31 cellular contexts compared by ENCODE assay signal in the genomic region with DNA sequence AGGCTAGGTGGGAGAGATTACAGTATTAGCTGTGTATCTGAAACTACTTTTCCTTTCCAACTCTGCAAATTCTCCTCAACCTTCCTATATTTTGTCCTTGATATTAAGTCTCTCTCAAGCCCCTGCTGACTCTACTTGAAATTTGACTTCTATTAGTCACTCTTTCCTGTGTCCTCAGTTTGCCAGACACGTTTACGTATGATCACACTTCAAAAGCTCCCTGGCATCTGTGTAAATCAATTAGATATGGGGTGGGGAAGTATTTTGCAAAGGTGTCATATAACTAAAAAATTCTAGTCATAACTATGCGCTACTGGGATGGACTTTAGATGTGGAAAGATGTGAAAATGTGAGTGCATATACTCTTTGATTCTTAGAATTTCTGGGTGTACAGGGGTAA.
"Had no signal": no experiment of that assay in that cellular context is flagged by ENCODE, and none has a peak within 500 bp of the region (broad histone marks: within the 10 kb centered on the region; RNA-seq: fewer than 3 reads in every experiment).

No MANE protein-coding gene starts in this region.

- H3K9me3 Mint-ChIP-seq: activated CD4-positive, alpha-beta memory T cell treated with anti-CD3 and anti-CD28 coated beads for 36 hours; activated CD4-positive, alpha-beta T cell treated with anti-CD3 and anti-CD28 coated beads, Interleukin-2, amount 10 ng/mL, durations not matched to agents 24 days and 14 days; activated naive CD4-positive, alpha-beta T cell treated with anti-CD3 and anti-CD28 coated beads, Interleukin-2, amount 10 ng/mL, durations not matched to agents 7 days and 5 days; activated naive CD8-positive, alpha-beta T cell treated with anti-CD3 and anti-CD28 coated beads, Interleukin-2, amount 10 ng/mL, durations not matched to agents 7 days and 5 days; activated T-cell treated with anti-CD3 and anti-CD28 coated beads, Interleukin-2, amount 50 U/mL, for 24 hours; activated T-cell treated with anti-CD3 and anti-CD28 coated beads, Interleukin-2, amount 50 U/mL, for 72 hours had no signal

- H3K4me3 ChIP-seq: esophagus muscularis mucosa, gastrocnemius medialis, heart left ventricle had no signal

- H3K27me3 Mint-ChIP-seq: activated CD4-positive, alpha-beta memory T cell treated with anti-CD3 and anti-CD28 coated beads for 36 hours; activated CD4-positive, alpha-beta T cell treated with anti-CD3 and anti-CD28 coated beads for 36 hours; activated CD4-positive, alpha-beta T cell treated with anti-CD3 and anti-CD28 coated beads, Interleukin-2, amount 10 ng/mL, durations not matched to agents 24 days and 14 days; activated CD8-positive, alpha-beta memory T cell treated with anti-CD3 and anti-CD28 coated beads, Interleukin-2, amount 10 ng/mL, durations not matched to agents 7 days and 5 days; activated naive CD4-positive, alpha-beta T cell treated with anti-CD3 and anti-CD28 coated beads, Interleukin-2, amount 10 ng/mL, durations not matched to agents 7 days and 5 days; activated naive CD8-positive, alpha-beta T cell treated with anti-CD3 and anti-CD28 coated beads, Interleukin-2, amount 10 ng/mL, durations not matched to agents 7 days and 5 days; activated T-cell treated with anti-CD3 and anti-CD28 coated beads, Interleukin-2, amount 50 U/mL, for 24 hours; central memory CD8-positive, alpha-beta T cell had no signal

- H3K4me3 Mint-ChIP-seq: activated CD4-positive, alpha-beta memory T cell treated with anti-CD3 and anti-CD28 coated beads for 36 hours; activated CD4-positive, alpha-beta T cell treated with anti-CD3 and anti-CD28 coated beads for 36 hours; activated CD4-positive, alpha-beta T cell treated with anti-CD3 and anti-CD28 coated beads, Interleukin-2, amount 10 ng/mL, durations not matched to agents 24 days and 14 days; activated CD8-positive, alpha-beta memory T cell treated with anti-CD3 and anti-CD28 coated beads, Interleukin-2, amount 10 ng/mL, durations not matched to agents 7 days and 5 days; activated CD8-positive, alpha-beta T cell treated with anti-CD3 and anti-CD28 coated beads, Interleukin-2, amount 10 ng/mL, durations not matched to agents 7 days and 5 days; activated naive CD4-positive, alpha-beta T cell treated with anti-CD3 and anti-CD28 coated beads, Interleukin-2, amount 10 ng/mL, durations not matched to agents 7 days and 5 days; activated naive CD8-positive, alpha-beta T cell treated with anti-CD3 and anti-CD28 coated beads, Interleukin-2, amount 10 ng/mL, durations not matched to agents 7 days and 5 days; activated T-cell treated with anti-CD3 and anti-CD28 coated beads, Interleukin-2, amount 50 U/mL, for 24 hours; activated T-cell treated with anti-CD3 and anti-CD28 coated beads, Interleukin-2, amount 50 U/mL, for 72 hours; central memory CD8-positive, alpha-beta T cell had no signal

- FAIRE-seq: bronchial epithelial cell, colon had no signal

- H3K36me3 ChIP-seq: brain microvascular endothelial cell, esophagus muscularis mucosa, gastrocnemius medialis, heart left ventricle had no signal

- DNase-seq: activated CD4-positive, alpha-beta memory T cell treated with anti-CD3 and anti-CD28 coated beads for 36 hours; activated CD4-positive, alpha-beta T cell treated with anti-CD3 and anti-CD28 coated beads for 36 hours; activated CD4-positive, alpha-beta T cell treated with anti-CD3 and anti-CD28 coated beads, Interleukin-2, amount 10 ng/mL, durations not matched to agents 24 days and 14 days; activated CD4-positive, CD25-positive, alpha-beta regulatory T cell; activated CD4-positive, CD25-positive, alpha-beta regulatory T cell treated with anti-CD3 and anti-CD28 coated beads, Interleukin-2, amount 50 U/mL, for 72 hours; activated CD8-positive, alpha-beta memory T cell treated with anti-CD3 and anti-CD28 coated beads, Interleukin-2, amount 10 ng/mL, durations not matched to agents 7 days and 5 days; activated CD8-positive, alpha-beta memory T cell treated with anti-CD3 and anti-CD28 coated beads, Interleukin-2, amount 50 U/mL, for 4 hours; activated CD8-positive, alpha-beta T cell treated with anti-CD3 and anti-CD28 coated beads, Interleukin-2, amount 10 ng/mL, durations not matched to agents 7 days and 5 days; activated gamma-delta T cell; activated naive CD4-positive, alpha-beta T cell; activated naive CD4-positive, alpha-beta T cell treated with anti-CD3 and anti-CD28 coated beads, Interleukin-2, amount 10 ng/mL, durations not matched to agents 7 days and 5 days; activated naive CD8-positive, alpha-beta T cell treated with anti-CD3 and anti-CD28 coated beads, Interleukin-2, amount 10 ng/mL, durations not matched to agents 7 days and 5 days; activated T-cell treated with anti-CD3 and anti-CD28 coated beads for 4 hours; activated T-cell treated with anti-CD3 and anti-CD28 coated beads, Interleukin-2, amount 50 U/mL, for 24 hours; activated T-cell treated with anti-CD3 and anti-CD28 coated beads, Interleukin-2, amount 50 U/mL, for 72 hours; amniotic stem cell; anterior cingulate cortex; brain microvascular endothelial cell; cortex of kidney; effector CD8-positive, alpha-beta T cell; erythroblast; foreskin keratinocyte; gastrocnemius medialis; glutamatergic neuron; heart left ventricle; T-helper 2 cell had no signal

- H3K4me1 ChIP-seq: esophagus muscularis mucosa, foreskin keratinocyte, gastrocnemius medialis had no signal

- H3K4me1 Mint-ChIP-seq: activated CD4-positive, alpha-beta T cell treated with anti-CD3 and anti-CD28 coated beads for 36 hours; activated CD4-positive, alpha-beta T cell treated with anti-CD3 and anti-CD28 coated beads, Interleukin-2, amount 10 ng/mL, durations not matched to agents 24 days and 14 days; activated CD8-positive, alpha-beta memory T cell treated with anti-CD3 and anti-CD28 coated beads, Interleukin-2, amount 10 ng/mL, durations not matched to agents 7 days and 5 days; activated naive CD4-positive, alpha-beta T cell treated with anti-CD3 and anti-CD28 coated beads, Interleukin-2, amount 10 ng/mL, durations not matched to agents 7 days and 5 days; activated naive CD8-positive, alpha-beta T cell treated with anti-CD3 and anti-CD28 coated beads, Interleukin-2, amount 10 ng/mL, durations not matched to agents 7 days and 5 days; central memory CD8-positive, alpha-beta T cell had no signal

- H3K27ac Mint-ChIP-seq: activated CD4-positive, alpha-beta memory T cell treated with anti-CD3 and anti-CD28 coated beads for 36 hours; activated CD4-positive, alpha-beta T cell treated with anti-CD3 and anti-CD28 coated beads for 36 hours; activated CD4-positive, alpha-beta T cell treated with anti-CD3 and anti-CD28 coated beads, Interleukin-2, amount 10 ng/mL, durations not matched to agents 24 days and 14 days; activated CD8-positive, alpha-beta memory T cell treated with anti-CD3 and anti-CD28 coated beads, Interleukin-2, amount 10 ng/mL, durations not matched to agents 7 days and 5 days; activated CD8-positive, alpha-beta T cell treated with anti-CD3 and anti-CD28 coated beads, Interleukin-2, amount 10 ng/mL, durations not matched to agents 7 days and 5 days; activated naive CD4-positive, alpha-beta T cell treated with anti-CD3 and anti-CD28 coated beads, Interleukin-2, amount 10 ng/mL, durations not matched to agents 7 days and 5 days; activated naive CD4-positive, alpha-beta T cell treated with anti-CD3 and anti-CD28 coated beads, Interleukin-2, amount 50 U/mL, for 72 hours; activated naive CD8-positive, alpha-beta T cell treated with anti-CD3 and anti-CD28 coated beads, Interleukin-2, amount 10 ng/mL, durations not matched to agents 7 days and 5 days; activated T-cell treated with anti-CD3 and anti-CD28 coated beads, Interleukin-2, amount 50 U/mL, for 24 hours; activated T-cell treated with anti-CD3 and anti-CD28 coated beads, Interleukin-2, amount 50 U/mL, for 72 hours had no signal

- H3K9me3 ChIP-seq: esophagus muscularis mucosa, gastrocnemius medialis, heart left ventricle had no signal

- H3K36me3 Mint-ChIP-seq: activated CD4-positive, alpha-beta memory T cell treated with anti-CD3 and anti-CD28 coated beads for 36 hours; activated CD8-positive, alpha-beta memory T cell treated with anti-CD3 and anti-CD28 coated beads, Interleukin-2, amount 10 ng/mL, durations not matched to agents 7 days and 5 days; activated naive CD4-positive, alpha-beta T cell treated with anti-CD3 and anti-CD28 coated beads, Interleukin-2, amount 10 ng/mL, durations not matched to agents 7 days and 5 days; activated naive CD4-positive, alpha-beta T cell treated with anti-CD3 and anti-CD28 coated beads, Interleukin-2, amount 50 U/mL, for 72 hours; activated naive CD8-positive, alpha-beta T cell treated with anti-CD3 and anti-CD28 coated beads, Interleukin-2, amount 10 ng/mL, durations not matched to agents 7 days and 5 days had no signal

- H3K27ac ChIP-seq: brain microvascular endothelial cell, esophagus muscularis mucosa, foreskin keratinocyte, gastrocnemius medialis, heart left ventricle had no signal

- H3K27me3 ChIP-seq: brain microvascular endothelial cell, esophagus muscularis mucosa, foreskin keratinocyte, gastrocnemius medialis, heart left ventricle had no signal
